35 cellular contexts compared by ENCODE assay signal in genomic region chr17:7196651-7197050, GRCh38.
"Had no signal": no experiment of that assay in that cellular context is flagged by ENCODE, and none has a peak within 500 bp of the region (broad histone marks: within the 10 kb centered on the region; RNA-seq: fewer than 3 reads in every experiment).

No MANE protein-coding gene starts in this region.

- H3K27ac Mint-ChIP-seq: activated CD4-positive, alpha-beta memory T cell treated with anti-CD3 and anti-CD28 coated beads for 36 hours; activated naive CD4-positive, alpha-beta T cell treated with anti-CD3 and anti-CD28 coated beads, Interleukin-2, amount 50 U/mL, for 24 hours; activated naive CD8-positive, alpha-beta T cell treated with anti-CD3 and anti-CD28 coated beads, Interleukin-2, amount 10 ng/mL, durations not matched to agents 7 days and 5 days; activated T-cell treated with anti-CD3 and anti-CD28 coated beads, Interleukin-2, amount 50 U/mL, for 72 hours; activated T-helper 2 cell treated with anti-CD3 and anti-CD28 coated beads, Interferon-gamma antibody, Interleukin-2, Interleukin-4, amounts not matched to agents 10 μg/mL and 5 μg/mL and 100 μg/mL, durations not matched to agents 14 hours and 24 hours and 36 hours had no signal

- H3K9me3 ChIP-seq: ascending aorta, breast epithelium, MG63 had no signal

- H3K27ac ChIP-seq: ascending aorta, breast epithelium, RWPE1, VCaP had no signal

- H3K4me3 ChIP-seq: ascending aorta, breast epithelium, MG63 had no signal

- H3K27me3 ChIP-seq: ascending aorta, breast epithelium, MG63 had no signal

- H3K27me3 Mint-ChIP-seq: activated CD4-positive, alpha-beta memory T cell treated with anti-CD3 and anti-CD28 coated beads for 36 hours; activated naive CD4-positive, alpha-beta T cell treated with anti-CD3 and anti-CD28 coated beads, Interleukin-2, amount 50 U/mL, for 24 hours; activated naive CD8-positive, alpha-beta T cell treated with anti-CD3 and anti-CD28 coated beads, Interleukin-2, amount 10 ng/mL, durations not matched to agents 7 days and 5 days had no signal

- DNase-seq: activated CD4-positive, alpha-beta memory T cell treated with anti-CD3 and anti-CD28 coated beads for 36 hours; activated CD4-positive, alpha-beta T cell treated with anti-CD3 and anti-CD28 coated beads, Interleukin-2, amount 50 U/mL, for 1 hour; activated CD8-positive, alpha-beta memory T cell treated with anti-CD3 and anti-CD28 coated beads, Interleukin-2, amount 50 U/mL, for 4 hours; activated gamma-delta T cell; activated naive CD4-positive, alpha-beta T cell treated with Interleukin-2 at 50 U/mL for 16 hours; activated naive CD8-positive, alpha-beta T cell treated with anti-CD3 and anti-CD28 coated beads, Interleukin-2, amount 10 ng/mL, durations not matched to agents 7 days and 5 days; activated T-cell treated with anti-CD3 and anti-CD28 coated beads for 4 hours; activated T-cell treated with anti-CD3 and anti-CD28 coated beads, Interleukin-2, amount 50 U/mL, for 72 hours; amygdala; caudate nucleus; cerebellar nuclear complex; Kasumi-1; KG1; MG63; NCI-H1048; NCI-H1436 treated with DMSO at 0.1 percent for 48 hours; NCI-H1694 treated with DMSO at 0.1 percent for 48 hours; NCI-H2029 treated with DMSO at 0.1 percent for 48 hours; NCI-H2107; NCI-H2171; NCI-H510A; NCI-H526; NCI-H748 treated with DMSO at 0.1 percent for 48 hours; NK-92 treated with Interleukin-12 subunit alpha and Interleukin-12 subunit beta, amount 100 ng/mL, for 24 hours; PC-3; SW 1271; T-helper 1 cell; T-helper 2 cell; T-helper 9 cell had no signal

- ATAC-seq: activated T-cell treated with anti-CD3 and anti-CD28 coated beads, Interleukin-2, amount 50 U/mL, for 72 hours; PC-3 had no signal

- H3K4me3 Mint-ChIP-seq: activated CD4-positive, alpha-beta memory T cell treated with anti-CD3 and anti-CD28 coated beads for 36 hours; activated naive CD4-positive, alpha-beta T cell treated with anti-CD3 and anti-CD28 coated beads, Interleukin-2, amount 50 U/mL, for 24 hours; activated naive CD8-positive, alpha-beta T cell treated with anti-CD3 and anti-CD28 coated beads, Interleukin-2, amount 10 ng/mL, durations not matched to agents 7 days and 5 days; activated T-cell treated with anti-CD3 and anti-CD28 coated beads, Interleukin-2, amount 50 U/mL, for 72 hours had no signal

- H3K36me3 Mint-ChIP-seq: activated CD4-positive, alpha-beta memory T cell treated with anti-CD3 and anti-CD28 coated beads for 36 hours; activated naive CD4-positive, alpha-beta T cell treated with anti-CD3 and anti-CD28 coated beads, Interleukin-2, amount 50 U/mL, for 24 hours had no signal

- H3K4me1 Mint-ChIP-seq: activated naive CD4-positive, alpha-beta T cell treated with anti-CD3 and anti-CD28 coated beads, Interleukin-2, amount 50 U/mL, for 24 hours; activated naive CD8-positive, alpha-beta T cell treated with anti-CD3 and anti-CD28 coated beads, Interleukin-2, amount 10 ng/mL, durations not matched to agents 7 days and 5 days had no signal

- H3K9me3 Mint-ChIP-seq: activated CD4-positive, alpha-beta memory T cell treated with anti-CD3 and anti-CD28 coated beads for 36 hours; activated naive CD4-positive, alpha-beta T cell treated with anti-CD3 and anti-CD28 coated beads, Interleukin-2, amount 50 U/mL, for 24 hours; activated naive CD8-positive, alpha-beta T cell treated with anti-CD3 and anti-CD28 coated beads, Interleukin-2, amount 10 ng/mL, durations not matched to agents 7 days and 5 days; activated T-cell treated with anti-CD3 and anti-CD28 coated beads, Interleukin-2, amount 50 U/mL, for 72 hours; activated T-helper 2 cell treated with anti-CD3 and anti-CD28 coated beads, Interferon-gamma antibody, Interleukin-2, Interleukin-4, amounts not matched to agents 10 μg/mL and 5 μg/mL and 100 μg/mL, durations not matched to agents 14 hours and 24 hours and 36 hours had no signal

- H3K36me3 ChIP-seq: breast epithelium, MG63 had no signal

- H3K4me1 ChIP-seq: ascending aorta, breast epithelium had no signal
